Comparison of ENCODE assay signal across 8 cellular contexts in the genomic region with DNA sequence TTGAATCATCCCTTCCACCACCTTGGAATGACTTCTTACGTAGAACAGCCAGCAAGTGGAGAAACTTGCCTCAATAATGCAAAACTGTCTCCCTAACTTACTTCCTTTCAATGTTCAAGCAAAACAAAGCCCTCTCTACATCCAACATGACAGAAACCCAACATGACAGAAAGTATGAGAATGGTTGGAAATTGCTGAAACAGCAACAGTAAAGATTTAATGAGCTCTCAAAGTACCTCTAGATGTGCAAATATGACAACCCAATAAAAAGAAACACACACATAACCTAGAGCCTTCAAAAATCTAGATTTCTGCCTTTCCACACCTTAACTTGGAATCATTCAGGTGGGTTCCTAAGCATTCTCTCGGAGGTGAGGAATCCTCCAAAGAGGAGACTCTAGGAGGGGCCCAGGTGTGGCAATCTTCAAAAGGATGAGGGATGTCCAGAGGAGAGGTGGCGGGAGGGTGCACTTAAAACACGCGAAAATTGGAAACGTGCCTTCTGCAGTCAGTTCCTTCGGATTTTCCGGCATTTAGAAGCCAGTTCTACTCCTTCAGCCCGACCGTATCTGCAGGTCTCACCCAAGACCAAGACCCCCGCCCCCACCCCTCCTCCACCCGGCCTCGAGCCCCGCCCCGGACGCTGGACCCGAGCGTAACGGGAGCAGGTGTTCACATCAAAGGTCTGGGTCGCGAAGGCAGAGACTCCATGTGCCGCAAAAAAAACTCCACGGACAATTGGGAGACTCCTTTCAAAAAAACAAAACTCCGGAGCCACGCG. TPM values are rescaled to one million over a fixed set of nuclear protein-coding genes. Genes with fewer than 3 reads are reported as not detected.
A peak's percentile ranks its signal among the peaks of the same experiment; 100 is the strongest.
DNase-seq lines count a peak whose midpoint lies in the region; ATAC-seq and TF ChIP-seq lines count a peak whose summit lies in the region.

No MANE protein-coding gene starts in this region.

- H3K27ac ChIP-seq in HL-60 (replicated peaks), result peak overlapping the region; percentile 90
- H3K27ac ChIP-seq in urinary bladder (ENCODE audit: low read depth), result peak overlapping the region; percentile 81

- intact Hi-C loops in activated CD8-positive, alpha-beta T cell treated with anti-CD3 and anti-CD28 coated beads for 36 hours (cut with micrococcal nuclease), result loop anchor here (2.0 kb wide), 1 partner anchor 69 kb away; the partner anchor contains the start of gene ALDH9A1
- intact Hi-C loops in left colon (cut with DNase I, micrococcal nuclease), result loop anchor here in 1 of 2 donors (2.0 kb wide), 1 partner anchor 69 kb away; the partner anchor contains the start of gene ALDH9A1

- TF ChIP-seq CTCF in HL-60 (IDR thresholded peaks at IDR 0.05; ENCODE audit: insufficient read depth, low read length), result no peak
- TF ChIP-seq CTCF in activated CD8-positive, alpha-beta T cell treated with anti-CD3 and anti-CD28 coated beads for 36 hours (IDR thresholded peaks at IDR 0.05), result no peak

- no peak for ATAC-seq in activated CD8-positive, alpha-beta T cell treated with anti-CD3 and anti-CD28 coated beads for 36 hours
- peak; percentile 17 for ATAC-seq in left colon

- WGBS in urinary bladder, result 6% methylated on average over 26 of the region's 26 CpGs

- H3K27me3 Mint-ChIP-seq in activated CD8-positive, alpha-beta T cell treated with anti-CD3 and anti-CD28 coated beads for 36 hours, result no peaks in the 10 kb centered on the region

- CTCF ChIA-PET in activated CD8-positive, alpha-beta T cell treated with anti-CD3 and anti-CD28 coated beads for 36 hours (lab: Charles Lee), result interaction anchor here (1.3 to 3.7 kb wide), 2 partner anchors 29 to 32 kb away, joined by 8 to 12 read pairs; no protein-coding TSS in a partner anchor

- POLR2A ChIA-PET in activated CD8-positive, alpha-beta T cell treated with anti-CD3 and anti-CD28 coated beads for 36 hours (lab: Charles Lee), result interaction anchor here (0.6 kb wide), 1 partner anchor 1246 kb away, joined by 3 read pairs; the partner anchor contains the start of gene TADA1

- no peaks in the 10 kb centered on the region for H3K36me3 Mint-ChIP-seq in activated CD8-positive, alpha-beta T cell treated with anti-CD3 and anti-CD28 coated beads for 36 hours (ENCODE audit: low read depth)

- H3K27me3 ChIP-seq in HL-60 (ENCODE audit: insufficient read depth, poor library complexity, severe bottlenecking), result no peaks in the 10 kb centered on the region

- H3K4me1 ChIP-seq in urinary bladder (ENCODE audit: insufficient read depth), result peaks cover 1% of the 10 kb centered on the region

- H3K4me3 Mint-ChIP-seq in activated CD8-positive, alpha-beta T cell treated with anti-CD3 and anti-CD28 coated beads for 36 hours, result no peak overlapping the region

- H3K4me3 ChIP-seq in HL-60 (replicated peaks; ENCODE audit: insufficient read depth, low read length), result peak overlapping the region; percentile 96
- peak overlapping the region; percentile 89 for H3K4me3 ChIP-seq in urinary bladder (ENCODE audit: low read depth, low read length)

- no peak overlapping the region for H3K27ac Mint-ChIP-seq in activated CD8-positive, alpha-beta T cell treated with anti-CD3 and anti-CD28 coated beads for 36 hours

- H3K9me3 Mint-ChIP-seq in activated CD8-positive, alpha-beta T cell treated with anti-CD3 and anti-CD28 coated beads for 36 hours, result no peaks in the 10 kb centered on the region

- no peaks in the 10 kb centered on the region for H3K36me3 ChIP-seq in urinary bladder (ENCODE audit: insufficient read depth)

- H3K4me1 Mint-ChIP-seq in activated CD8-positive, alpha-beta T cell treated with anti-CD3 and anti-CD28 coated beads for 36 hours (ENCODE audit: low read depth), result peaks cover 21% of the 10 kb centered on the region

- peak; percentile 23 for DNase-seq in NCI-H2029 treated with DMSO at 0.1 percent for 48 hours (lab: John Stamatoyannopoulos, UW)
- DNase-seq in NCI-H2029 (lab: John Stamatoyannopoulos, UW), result no peak
- DNase-seq in HL-60 (ENCODE audit: low read depth in 1 of 2, low spot score in 1 of 2), result no peak
- DNase-seq in activated CD8-positive, alpha-beta T cell treated with anti-CD3 and anti-CD28 coated beads for 36 hours, result peak; percentile 9
- DNase-seq in left colon, result no peak
- no peak for DNase-seq in inferior parietal cortex (ENCODE audit: extremely low spot score)
- no peak for DNase-seq in dedifferentiated amniotic fluid mesenchymal stem cell (ENCODE audit: extremely low spot score)

RNA-seq across cellular contexts. Expression of gene MGST3, which starts 1.0 kb away (rescaled TPM):
- 10 to 100 TPM; 23.8 to 26.1 TPM for total RNA-seq in activated CD8-positive, alpha-beta T cell treated with anti-CD3 and anti-CD28 coated beads for 36 hours
- total RNA-seq in left colon, result 100 to 1,000 TPM; 366 to 451 TPM
- total RNA-seq in urinary bladder, result 166 TPM
- polyA plus RNA-seq in urinary bladder, result 208 TPM

Comparison
In these comparisons a context has a peak if more than half of its experiments do, and no peak if none do; other contexts are left out.
1. DNase-seq: peak in NCI-H2029 treated with DMSO at 0.1 percent for 48 hours (single experiment) and activated CD8-positive, alpha-beta T cell treated with anti-CD3 and anti-CD28 coated beads for 36 hours (single experiment); none in NCI-H2029 (single experiment), HL-60 (0 of 2), left colon (0 of 2), inferior parietal cortex (single experiment) and dedifferentiated amniotic fluid mesenchymal stem cell (single experiment).